In the genomic region with DNA sequence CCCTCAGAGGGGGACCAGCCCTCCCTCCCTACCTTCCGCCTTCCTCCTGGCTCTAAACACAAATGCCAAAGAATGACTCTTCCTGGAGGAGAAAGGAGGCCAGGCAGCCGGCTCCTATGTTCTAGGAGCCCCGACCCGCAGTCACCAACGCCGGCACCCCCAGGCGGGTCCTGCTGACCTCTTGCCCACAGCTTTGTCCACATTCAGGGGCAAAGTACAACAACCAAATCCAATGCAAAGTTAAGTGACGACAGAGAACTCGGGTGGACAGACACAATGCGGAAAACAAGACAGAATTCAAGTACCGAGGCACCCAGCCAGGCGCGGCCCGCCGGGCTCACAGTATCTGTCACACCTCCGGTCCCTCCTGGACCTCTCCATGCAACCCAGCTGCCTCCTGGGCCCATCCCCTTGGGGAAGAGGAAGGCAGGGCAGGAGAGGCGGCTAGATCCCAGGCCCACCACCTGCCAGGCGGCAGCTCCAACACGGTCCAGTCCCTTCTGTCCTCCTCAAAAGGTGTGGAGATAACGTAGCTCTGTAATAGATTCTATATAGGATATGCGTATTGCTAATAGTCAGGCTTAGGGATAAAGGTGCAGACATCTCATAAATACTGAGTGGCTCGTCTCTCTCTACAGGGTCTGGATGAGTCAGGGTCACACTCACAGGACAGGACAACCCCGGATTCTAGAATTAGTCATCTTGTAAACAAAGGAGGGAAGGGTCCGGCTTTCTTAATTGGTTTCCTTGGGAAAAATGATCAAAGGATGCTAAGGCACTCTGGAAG, we compare ENCODE assay signal across 1 cellular context.
TF ChIP-seq lines count a peak whose summit lies in the region.

No MANE protein-coding gene starts in this region.

TF ChIP-seq in H1, 55 proteins besides CTCF, POLR2A, EP300 and RAD21 (continued from another document):
- TF ChIP-seq RXRA (IDR thresholded peaks at IDR 0.05; ENCODE audit: insufficient read depth, low read depth, low read length) = no peak
- TF ChIP-seq HDAC2 (IDR thresholded peaks at IDR 0.05; ENCODE audit: borderline replicate concordance in 1 of 2, low read depth in 2 of 2, low read length in 2 of 2) = no peak
